ENCODE assay signal across 2 cellular contexts in genomic region chr6:28351087-28351486, GRCh38.
TF ChIP-seq lines count a peak whose summit lies in the region.

No MANE protein-coding gene starts in this region.

TF ChIP-seq in A549, 52 proteins besides CTCF, POLR2A, EP300 and RAD21 (continued from another document):
- TF ChIP-seq HMGXB4 (CRISPR knock-in tag; IDR thresholded peaks at IDR 0.05; ENCODE audit: borderline replicate concordance) (no peak), ESRRA (IDR thresholded peaks at IDR 0.05; ENCODE audit: borderline replicate concordance, low read length) (no peak), BHLHE40 (IDR thresholded peaks at IDR 0.05; ENCODE audit: low read depth, low read length) (no peak), RCOR1 (IDR thresholded peaks at IDR 0.05; ENCODE audit: low read depth, low read length) (no peak), ZFP36 (IDR thresholded peaks at IDR 0.05; ENCODE audit: borderline replicate concordance, partially characterized antibody) (no peak), HOXA7 (CRISPR knock-in tag; IDR thresholded peaks at IDR 0.05) (no peak), EHMT2 (IDR thresholded peaks at IDR 0.05; ENCODE audit: low read depth) (no peak), ZNF302 (CRISPR knock-in tag; IDR thresholded peaks at IDR 0.05) (no peak), SREBF2 (IDR thresholded peaks at IDR 0.05) (no peak), MAZ (IDR thresholded peaks at IDR 0.05; ENCODE audit: borderline replicate concordance, low read depth, low read length) (no peak), BCL3 (IDR thresholded peaks at IDR 0.05) (no peak), SMC3 (IDR thresholded peaks at IDR 0.05) (no peak), POLR2AphosphoS2 (conservative IDR thresholded peaks at IDR 0.05; ENCODE audit: low read length) (no peak), HDAC2 (IDR thresholded peaks at IDR 0.05) (no peak), JUN (IDR thresholded peaks at IDR 0.05) (no peak), JUNB (IDR thresholded peaks at IDR 0.05) (no peak), EHF (CRISPR knock-in tag; IDR thresholded peaks at IDR 0.05) (no peak)

TF ChIP-seq in GM23338, 12 proteins besides CTCF, POLR2A, EP300 and RAD21 (continued from another document):
- TF ChIP-seq NANOG (IDR thresholded peaks at IDR 0.05; ENCODE audit: borderline replicate concordance) (no peak), CREB1 (CRISPR knock-in tag; IDR thresholded peaks at IDR 0.05; ENCODE audit: low read depth) (no peak), ZNF331 (CRISPR knock-in tag; IDR thresholded peaks at IDR 0.05; ENCODE audit: low read depth) (no peak), POLR2AphosphoS5 (IDR thresholded peaks at IDR 0.05; ENCODE audit: low read depth) (no peak), REST (IDR thresholded peaks at IDR 0.05; ENCODE audit: unreplicated experiment) (no peak), JUNB (IDR thresholded peaks at IDR 0.05; ENCODE audit: unreplicated experiment) (no peak), STAT1 (IDR thresholded peaks at IDR 0.05; ENCODE audit: unreplicated experiment) (no peak), EZH2phosphoT487 (IDR thresholded peaks at IDR 0.05; ENCODE audit: unreplicated experiment) (no peak)
- TF ChIP-seq, protein P1, sequence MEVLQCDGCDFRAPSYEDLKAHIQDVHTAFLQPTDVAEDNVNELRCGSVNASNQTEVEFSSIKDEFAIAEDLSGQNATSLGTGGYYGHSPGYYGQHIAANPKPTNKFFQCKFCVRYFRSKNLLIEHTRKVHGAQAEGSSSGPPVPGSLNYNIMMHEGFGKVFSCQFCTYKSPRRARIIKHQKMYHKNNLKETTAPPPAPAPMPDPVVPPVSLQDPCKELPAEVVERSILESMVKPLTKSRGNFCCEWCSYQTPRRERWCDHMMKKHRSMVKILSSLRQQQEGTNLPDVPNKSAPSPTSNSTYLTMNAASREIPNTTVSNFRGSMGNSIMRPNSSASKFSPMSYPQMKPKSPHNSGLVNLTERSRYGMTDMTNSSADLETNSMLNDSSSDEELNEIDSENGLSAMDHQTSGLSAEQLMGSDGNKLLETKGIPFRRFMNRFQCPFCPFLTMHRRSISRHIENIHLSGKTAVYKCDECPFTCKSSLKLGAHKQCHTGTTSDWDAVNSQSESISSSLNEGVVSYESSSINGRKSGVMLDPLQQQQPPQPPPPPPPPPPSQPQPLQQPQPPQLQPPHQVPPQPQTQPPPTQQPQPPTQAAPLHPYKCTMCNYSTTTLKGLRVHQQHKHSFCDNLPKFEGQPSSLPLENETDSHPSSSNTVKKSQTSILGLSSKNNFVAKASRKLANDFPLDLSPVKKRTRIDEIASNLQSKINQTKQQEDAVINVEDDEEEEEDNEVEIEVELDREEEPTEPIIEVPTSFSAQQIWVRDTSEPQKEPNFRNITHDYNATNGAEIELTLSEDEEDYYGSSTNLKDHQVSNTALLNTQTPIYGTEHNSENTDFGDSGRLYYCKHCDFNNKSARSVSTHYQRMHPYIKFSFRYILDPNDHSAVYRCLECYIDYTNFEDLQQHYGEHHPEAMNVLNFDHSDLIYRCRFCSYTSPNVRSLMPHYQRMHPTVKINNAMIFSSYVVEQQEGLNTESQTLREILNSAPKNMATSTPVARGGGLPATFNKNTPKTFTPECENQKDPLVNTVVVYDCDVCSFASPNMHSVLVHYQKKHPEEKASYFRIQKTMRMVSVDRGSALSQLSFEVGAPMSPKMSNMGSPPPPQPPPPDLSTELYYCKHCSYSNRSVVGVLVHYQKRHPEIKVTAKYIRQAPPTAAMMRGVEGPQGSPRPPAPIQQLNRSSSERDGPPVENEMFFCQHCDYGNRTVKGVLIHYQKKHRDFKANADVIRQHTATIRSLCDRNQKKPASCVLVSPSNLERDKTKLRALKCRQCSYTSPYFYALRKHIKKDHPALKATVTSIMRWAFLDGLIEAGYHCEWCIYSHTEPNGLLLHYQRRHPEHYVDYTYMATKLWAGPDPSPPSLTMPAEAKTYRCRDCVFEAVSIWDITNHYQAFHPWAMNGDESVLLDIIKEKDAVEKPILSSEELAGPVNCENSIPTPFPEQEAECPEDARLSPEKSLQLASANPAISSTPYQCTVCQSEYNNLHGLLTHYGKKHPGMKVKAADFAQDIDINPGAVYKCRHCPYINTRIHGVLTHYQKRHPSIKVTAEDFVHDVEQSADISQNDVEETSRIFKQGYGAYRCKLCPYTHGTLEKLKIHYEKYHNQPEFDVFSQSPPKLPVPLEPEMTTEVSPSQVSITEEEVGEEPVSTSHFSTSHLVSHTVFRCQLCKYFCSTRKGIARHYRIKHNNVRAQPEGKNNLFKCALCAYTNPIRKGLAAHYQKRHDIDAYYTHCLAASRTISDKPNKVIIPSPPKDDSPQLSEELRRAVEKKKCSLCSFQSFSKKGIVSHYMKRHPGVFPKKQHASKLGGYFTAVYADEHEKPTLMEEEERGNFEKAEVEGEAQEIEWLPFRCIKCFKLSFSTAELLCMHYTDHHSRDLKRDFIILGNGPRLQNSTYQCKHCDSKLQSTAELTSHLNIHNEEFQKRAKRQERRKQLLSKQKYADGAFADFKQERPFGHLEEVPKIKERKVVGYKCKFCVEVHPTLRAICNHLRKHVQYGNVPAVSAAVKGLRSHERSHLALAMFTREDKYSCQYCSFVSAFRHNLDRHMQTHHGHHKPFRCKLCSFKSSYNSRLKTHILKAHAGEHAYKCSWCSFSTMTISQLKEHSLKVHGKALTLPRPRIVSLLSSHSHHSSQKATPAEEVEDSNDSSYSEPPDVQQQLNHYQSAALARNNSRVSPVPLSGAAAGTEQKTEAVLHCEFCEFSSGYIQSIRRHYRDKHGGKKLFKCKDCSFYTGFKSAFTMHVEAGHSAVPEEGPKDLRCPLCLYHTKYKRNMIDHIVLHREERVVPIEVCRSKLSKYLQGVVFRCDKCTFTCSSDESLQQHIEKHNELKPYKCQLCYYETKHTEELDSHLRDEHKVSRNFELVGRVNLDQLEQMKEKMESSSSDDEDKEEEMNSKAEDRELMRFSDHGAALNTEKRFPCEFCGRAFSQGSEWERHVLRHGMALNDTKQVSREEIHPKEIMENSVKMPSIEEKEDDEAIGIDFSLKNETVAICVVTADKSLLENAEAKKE (CRISPR knock-in tag; IDR thresholded peaks at IDR 0.05), result no peak
TF ChIP-seq in GM23338: peak in this region for 0.
